In the genomic region with DNA sequence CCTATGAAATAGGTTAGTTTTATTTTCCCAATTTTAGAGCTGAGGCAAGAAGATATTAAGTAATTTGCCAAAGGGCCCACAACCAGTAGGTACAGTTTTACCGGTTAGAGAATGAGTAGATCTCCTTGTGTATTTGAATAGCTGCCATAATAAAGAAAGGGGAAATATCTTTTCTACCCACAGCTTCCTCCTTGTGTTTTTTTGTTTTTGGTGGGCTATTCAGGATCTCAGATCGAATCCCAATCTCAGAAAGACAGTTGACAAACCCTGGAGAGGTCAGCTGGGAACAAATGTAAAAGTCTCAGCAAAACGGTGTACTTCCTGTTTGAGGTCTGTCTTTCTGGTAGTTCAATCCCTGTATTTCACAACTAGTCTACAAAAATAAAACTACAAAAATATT, we compare ENCODE assay signal across 1 cellular context.
TF ChIP-seq lines count a peak whose summit lies in the region.

No MANE protein-coding gene starts in this region.

TF ChIP-seq in K562, 482 proteins besides CTCF, POLR2A, EP300 and RAD21:
- TF ChIP-seq ZNF407 (IDR thresholded peaks at IDR 0.05; ENCODE audit: low read depth) (no peak), CCNT2 (IDR thresholded peaks at IDR 0.05; ENCODE audit: borderline replicate concordance, extremely low read depth, insufficient read length, low read depth, low read length) (no peak), CBX8 (IDR thresholded peaks at IDR 0.05; ENCODE audit: borderline replicate concordance, extremely low read depth, low read depth, low read length, poor library complexity, severe bottlenecking) (no peak), ZHX1 (conservative IDR thresholded peaks at IDR 0.05; ENCODE audit: low read length) (no peak), SNRNP70 (optimal IDR thresholded peaks at IDR 0.05; ENCODE audit: low read depth, low read length) (no peak), MTA3 (IDR thresholded peaks at IDR 0.05; ENCODE audit: borderline replicate concordance) (no peak), NEUROD1 (IDR thresholded peaks at IDR 0.05; ENCODE audit: borderline replicate concordance, low read depth, low read length, partially characterized antibody) (no peak), USF2 (CRISPR knock-in tag; IDR thresholded peaks at IDR 0.05) (no peak), POLR2H (tag; IDR thresholded peaks at IDR 0.05; ENCODE audit: low read depth) (no peak), ZNF584 (CRISPR knock-in tag; IDR thresholded peaks at IDR 0.05; ENCODE audit: low read depth) (no peak), NFE2 (IDR thresholded peaks at IDR 0.05; ENCODE audit: low read depth) (no peak), ZC3H8 (IDR thresholded peaks at IDR 0.05) (no peak)
- TF ChIP-seq, protein P1, sequence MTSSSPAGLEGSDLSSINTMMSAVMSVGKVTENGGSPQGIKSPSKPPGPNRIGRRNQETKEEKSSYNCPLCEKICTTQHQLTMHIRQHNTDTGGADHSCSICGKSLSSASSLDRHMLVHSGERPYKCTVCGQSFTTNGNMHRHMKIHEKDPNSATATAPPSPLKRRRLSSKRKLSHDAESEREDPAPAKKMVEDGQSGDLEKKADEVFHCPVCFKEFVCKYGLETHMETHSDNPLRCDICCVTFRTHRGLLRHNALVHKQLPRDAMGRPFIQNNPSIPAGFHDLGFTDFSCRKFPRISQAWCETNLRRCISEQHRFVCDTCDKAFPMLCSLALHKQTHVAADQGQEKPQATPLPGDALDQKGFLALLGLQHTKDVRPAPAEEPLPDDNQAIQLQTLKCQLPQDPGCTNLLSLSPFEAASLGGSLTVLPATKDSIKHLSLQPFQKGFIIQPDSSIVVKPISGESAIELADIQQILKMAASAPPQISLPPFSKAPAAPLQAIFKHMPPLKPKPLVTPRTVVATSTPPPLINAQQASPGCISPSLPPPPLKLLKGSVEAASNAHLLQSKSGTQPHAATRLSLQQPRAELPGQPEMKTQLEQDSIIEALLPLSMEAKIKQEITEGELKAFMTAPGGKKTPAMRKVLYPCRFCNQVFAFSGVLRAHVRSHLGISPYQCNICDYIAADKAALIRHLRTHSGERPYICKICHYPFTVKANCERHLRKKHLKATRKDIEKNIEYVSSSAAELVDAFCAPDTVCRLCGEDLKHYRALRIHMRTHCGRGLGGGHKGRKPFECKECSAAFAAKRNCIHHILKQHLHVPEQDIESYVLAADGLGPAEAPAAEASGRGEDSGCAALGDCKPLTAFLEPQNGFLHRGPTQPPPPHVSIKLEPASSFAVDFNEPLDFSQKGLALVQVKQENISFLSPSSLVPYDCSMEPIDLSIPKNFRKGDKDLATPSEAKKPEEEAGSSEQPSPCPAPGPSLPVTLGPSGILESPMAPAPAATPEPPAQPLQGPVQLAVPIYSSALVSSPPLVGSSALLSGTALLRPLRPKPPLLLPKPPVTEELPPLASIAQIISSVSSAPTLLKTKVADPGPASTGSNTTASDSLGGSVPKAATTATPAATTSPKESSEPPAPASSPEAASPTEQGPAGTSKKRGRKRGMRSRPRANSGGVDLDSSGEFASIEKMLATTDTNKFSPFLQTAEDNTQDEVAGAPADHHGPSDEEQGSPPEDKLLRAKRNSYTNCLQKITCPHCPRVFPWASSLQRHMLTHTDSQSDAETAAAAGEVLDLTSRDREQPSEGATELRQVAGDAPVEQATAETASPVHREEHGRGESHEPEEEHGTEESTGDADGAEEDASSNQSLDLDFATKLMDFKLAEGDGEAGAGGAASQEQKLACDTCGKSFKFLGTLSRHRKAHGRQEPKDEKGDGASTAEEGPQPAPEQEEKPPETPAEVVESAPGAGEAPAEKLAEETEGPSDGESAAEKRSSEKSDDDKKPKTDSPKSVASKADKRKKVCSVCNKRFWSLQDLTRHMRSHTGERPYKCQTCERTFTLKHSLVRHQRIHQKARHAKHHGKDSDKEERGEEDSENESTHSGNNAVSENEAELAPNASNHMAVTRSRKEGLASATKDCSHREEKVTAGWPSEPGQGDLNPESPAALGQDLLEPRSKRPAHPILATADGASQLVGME (CRISPR knock-in tag; IDR thresholded peaks at IDR 0.05), result no peak
- TF ChIP-seq, protein P2, sequence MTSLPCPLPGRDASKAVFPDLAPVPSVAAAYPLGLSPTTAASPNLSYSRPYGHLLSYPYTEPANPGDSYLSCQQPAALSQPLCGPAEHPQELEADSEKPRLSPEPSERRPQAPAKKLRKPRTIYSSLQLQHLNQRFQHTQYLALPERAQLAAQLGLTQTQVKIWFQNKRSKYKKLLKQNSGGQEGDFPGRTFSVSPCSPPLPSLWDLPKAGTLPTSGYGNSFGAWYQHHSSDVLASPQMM (CRISPR knock-in tag; IDR thresholded peaks at IDR 0.05), result no peak
